8 cellular contexts compared by ENCODE assay signal in the genomic region with DNA sequence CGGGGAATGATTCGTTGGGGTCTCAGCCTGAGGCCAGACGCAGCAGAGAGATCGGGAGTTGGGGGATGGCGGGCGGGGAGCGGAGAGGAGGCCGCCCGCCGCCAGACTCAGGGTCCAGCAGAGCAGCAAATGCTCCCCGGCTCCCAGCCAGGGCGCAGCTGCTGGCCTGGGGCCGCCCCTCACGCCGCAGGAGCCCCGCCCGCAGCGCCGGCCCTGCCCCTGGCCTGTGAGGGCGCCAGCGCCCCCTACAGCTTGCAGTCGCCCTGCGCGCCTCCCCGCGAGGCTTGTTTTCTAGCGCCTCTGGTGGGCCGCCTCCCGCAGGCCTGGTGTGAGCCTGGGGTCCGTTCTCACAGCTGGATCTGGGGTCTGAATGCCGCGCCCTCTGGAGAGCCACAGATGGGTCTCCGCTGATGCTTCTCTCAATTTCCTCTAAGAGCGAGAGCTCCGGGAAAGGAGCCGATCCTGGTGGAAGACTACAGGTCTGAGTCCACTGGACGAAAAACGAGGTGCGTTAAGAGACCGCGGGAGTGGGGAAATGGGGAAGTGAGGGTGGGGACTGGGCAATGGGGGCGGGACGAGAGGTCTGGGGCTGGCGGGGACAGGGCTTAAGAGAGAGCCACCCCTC. TPM values are rescaled to one million over a fixed set of nuclear protein-coding genes. Genes with fewer than 3 reads are reported as not detected.
DNase-seq lines count a peak whose midpoint lies in the region; ATAC-seq and TF ChIP-seq lines count a peak whose summit lies in the region.

No MANE protein-coding gene starts in this region.

- peaks cover 26% of the 10 kb centered on the region for H3K4me1 ChIP-seq in HUES6 (ENCODE audit: control insufficient read depth, insufficient read depth, low read length)
- H3K4me1 ChIP-seq in OCI-LY3 (ENCODE audit: low read length), result no peaks in the 10 kb centered on the region
- peaks cover 8 to 13% of the 10 kb centered on the region in 2 donors for H3K4me1 ChIP-seq in mucosa of rectum (ENCODE audit: control insufficient read depth in 2 of 2, insufficient read depth in 2 of 2, low read length in 2 of 2)

- peak; percentile 91 for DNase-seq in DMS114 treated with DMSO at 0.1 percent for 48 hours (lab: John Stamatoyannopoulos, UW; ENCODE audit: unreplicated experiment)
- peak; percentile 92 for DNase-seq in activated T-cell treated with anti-CD3 and anti-CD28 coated beads for 4 hours
- DNase-seq in epithelial cell of proximal tubule (ENCODE audit: low read depth), result no peak
- peak; percentile 81 to 88 for DNase-seq in stimulated activated CD8-positive, alpha-beta memory T cell treated with anti-CD3 and anti-CD28 coated beads, Interleukin-4, amount 100 ng/mL, for 4 hours (ENCODE audit: low read depth in 2 of 2, low spot score in 1 of 2)

- H3K4me3 ChIP-seq in HUES6 (ENCODE audit: low read depth, low read length) (peak overlapping the region; percentile 88), OCI-LY3 (ENCODE audit: low read length) (peak overlapping the region; percentile 85), epithelial cell of proximal tubule (ENCODE audit: low read depth, low read length) (peak overlapping the region; percentile 80), mucosa of rectum (ENCODE audit: low read length in 2 of 2) (peak overlapping the region; percentile 95)

- H3K9me3 ChIP-seq in HUES6 (ENCODE audit: control insufficient read depth, insufficient read depth, low read depth, low read length) (no peaks in the 10 kb centered on the region), OCI-LY3 (ENCODE audit: insufficient read depth, low read length) (no peaks in the 10 kb centered on the region), mucosa of rectum (ENCODE audit: control insufficient read depth in 2 of 2, low read length in 2 of 2) (no peaks in the 10 kb centered on the region)

- 0 out of 2 replicates have a peak, but pooled peaks cover under 1% of the 10 kb centered on the region for H3K36me3 ChIP-seq in HUES6 (ENCODE audit: control insufficient read depth, insufficient read depth, low read length)
- peaks cover 2% of the 10 kb centered on the region for H3K36me3 ChIP-seq in OCI-LY3 (replicated peaks; ENCODE audit: low read depth, low read length)
- H3K36me3 ChIP-seq in mucosa of rectum (ENCODE audit: control insufficient read depth in 2 of 2, insufficient read depth in 2 of 2, low read length in 2 of 2), result peaks cover 0 to 5% of the 10 kb centered on the region in 2 donors

- H4K20me1 ChIP-seq in OCI-LY3 (ENCODE audit: insufficient read depth, low read length), result no peaks in the 10 kb centered on the region

- H3K79me2 ChIP-seq in OCI-LY3 (ENCODE audit: low read length), result no peaks in the 10 kb centered on the region

- ATAC-seq in GM21447 (IDR thresholded peaks at IDR 0.05; ENCODE audit: unreplicated experiment), result peak; percentile 76

- H3K27ac ChIP-seq in HUES6 (ENCODE audit: low read depth, low read length), result peak overlapping the region; percentile 91
- H3K27ac ChIP-seq in OCI-LY3 (ENCODE audit: low read length), result peak overlapping the region; percentile 85
- H3K27ac ChIP-seq in mucosa of rectum (ENCODE audit: low read depth in 2 of 2, low read length in 2 of 2), result peak overlapping the region; percentile 91 to 93

- TF ChIP-seq CTCF in OCI-LY3 (IDR thresholded peaks at IDR 0.05; ENCODE audit: low read depth, low read length) (peak; percentile 82), epithelial cell of proximal tubule (conservative IDR thresholded peaks at IDR 0.05; ENCODE audit: low read depth, low read length) (peak; percentile 95)

- H3K27me3 ChIP-seq in HUES6 (ENCODE audit: control insufficient read depth, insufficient read depth, low read length) (no peaks in the 10 kb centered on the region), OCI-LY3 (ENCODE audit: low read depth, low read length) (no peaks in the 10 kb centered on the region), mucosa of rectum (ENCODE audit: control insufficient read depth in 2 of 2, insufficient read depth in 2 of 2, low read length in 2 of 2) (no peaks in the 10 kb centered on the region)

- peak overlapping the region; percentile 84 for H3K4me2 ChIP-seq in OCI-LY3 (ENCODE audit: low read length)

- peak overlapping the region; percentile 61 for H2AFZ ChIP-seq in OCI-LY3 (ENCODE audit: low read depth, low read length)

- H3K9ac ChIP-seq in HUES6 (ENCODE audit: low read length), result peak overlapping the region; percentile 81
- peak overlapping the region; percentile 91 for H3K9ac ChIP-seq in OCI-LY3 (ENCODE audit: low read length)
- peak overlapping the region; percentile 88 to 96 for H3K9ac ChIP-seq in mucosa of rectum (ENCODE audit: low read depth in 1 of 2, low read length in 2 of 2)

RNA-seq across cellular contexts. Expression of gene TRIM38, which starts 29.9 kb away (rescaled TPM):
- total RNA-seq in epithelial cell of proximal tubule, result 3.0 and 4.2 TPM in 2 replicates
